In the genomic region with DNA sequence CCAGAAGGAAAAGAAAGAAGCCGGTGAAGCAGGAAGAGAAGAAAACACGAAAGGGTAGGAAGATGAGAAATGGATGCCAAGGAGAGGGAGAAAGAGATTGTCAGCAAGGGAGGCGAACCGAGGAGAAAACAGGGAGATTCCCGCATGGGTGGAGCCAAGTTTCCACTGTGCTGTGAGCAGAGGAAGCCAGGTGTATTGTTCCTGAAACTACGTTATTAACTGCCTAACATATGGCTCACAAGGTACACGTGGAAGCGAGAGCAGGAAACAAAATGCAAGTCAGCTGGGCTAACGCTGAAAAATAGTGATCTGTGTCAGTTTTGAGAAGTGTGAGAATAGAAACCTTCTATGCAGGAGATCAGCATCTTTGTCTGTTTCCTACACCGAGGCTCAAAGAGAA, we compare ENCODE assay signal across 10 cellular contexts. TPM values are rescaled to one million over a fixed set of nuclear protein-coding genes. Genes with fewer than 3 reads are reported as not detected.
A peak's percentile ranks its signal among the peaks of the same experiment; 100 is the strongest.
DNase-seq lines count a peak whose midpoint lies in the region; ATAC-seq and TF ChIP-seq lines count a peak whose summit lies in the region.
"Had no signal": no experiment of that assay in that cellular context is flagged by ENCODE, and none has a peak within 500 bp of the region (broad histone marks: within the 10 kb centered on the region; RNA-seq: fewer than 3 reads in every experiment).

No MANE protein-coding gene starts in this region.

- ATAC-seq in activated CD4-positive, alpha-beta T cell treated with anti-CD3 and anti-CD28 coated beads for 36 hours = peak; percentile 30
- ATAC-seq in HG02852 (IDR thresholded peaks at IDR 0.05; ENCODE audit: unreplicated experiment) (peak; percentile 88), HG02642 (IDR thresholded peaks at IDR 0.05; ENCODE audit: poor library complexity, unreplicated experiment) (no peak)
- ATAC-seq: sciatic nerve had no signal

- no peak overlapping the region for H3K27ac ChIP-seq in stomach

- POLR2A ChIA-PET in activated CD4-positive, alpha-beta T cell treated with anti-CD3 and anti-CD28 coated beads for 36 hours (lab: Charles Lee) = no interaction called here

- intact Hi-C loops in activated CD4-positive, alpha-beta T cell treated with anti-CD3 and anti-CD28 coated beads for 36 hours (cut with DNase I, micrococcal nuclease) = no loop called here
- intact Hi-C loops in activated T-helper 2 cell treated with anti-CD3 and anti-CD28 coated beads, Interferon-gamma antibody, Interleukin-2, Interleukin-4, amounts not matched to agents 10 μg/mL and 5 μg/mL and 100 μg/mL, durations not matched to agents 14 hours and 24 hours and 36 hours (cut with micrococcal nuclease) = no loop called here
- intact Hi-C loops in stomach (cut with DNase I; ENCODE audit: low total_unique reads) = no loop called here

- no peaks in the 10 kb centered on the region for H3K27me3 Mint-ChIP-seq in activated CD4-positive, alpha-beta T cell treated with anti-CD3 and anti-CD28 coated beads for 36 hours
- no peaks in the 10 kb centered on the region for H3K27me3 Mint-ChIP-seq in activated T-helper 2 cell treated with anti-CD3 and anti-CD28 coated beads, Interferon-gamma antibody, Interleukin-2, Interleukin-4, amounts not matched to agents 10 μg/mL and 5 μg/mL and 100 μg/mL, durations not matched to agents 14 hours and 24 hours and 36 hours (ENCODE audit: low read depth)
- H3K27me3 Mint-ChIP-seq: activated CD4-positive, alpha-beta T cell treated with anti-CD3 and anti-CD28 coated beads, Interleukin-2, amount 10 ng/mL, durations not matched to agents 7 days and 5 days had no signal

- no peaks in the 10 kb centered on the region for H3K9me3 ChIP-seq in stomach

- H3K36me3 Mint-ChIP-seq in activated CD4-positive, alpha-beta T cell treated with anti-CD3 and anti-CD28 coated beads for 36 hours (ENCODE audit: low read depth) = peaks cover 7% of the 10 kb centered on the region
- no peaks in the 10 kb centered on the region for H3K36me3 Mint-ChIP-seq in activated T-helper 2 cell treated with anti-CD3 and anti-CD28 coated beads, Interferon-gamma antibody, Interleukin-2, Interleukin-4, amounts not matched to agents 10 μg/mL and 5 μg/mL and 100 μg/mL, durations not matched to agents 14 hours and 24 hours and 36 hours (ENCODE audit: low read depth)

- 24 to 34% (median 31%) methylated on average over 10 of the region's 10 CpGs for WGBS in stomach, 5 donors

- no peaks in the 10 kb centered on the region for H3K36me3 ChIP-seq in stomach

- no peak for TF ChIP-seq EP300 in stomach (IDR thresholded peaks at IDR 0.05)

- no peak overlapping the region for H3K4me3 Mint-ChIP-seq in activated CD4-positive, alpha-beta T cell treated with anti-CD3 and anti-CD28 coated beads for 36 hours
- H3K4me3 Mint-ChIP-seq in activated T-helper 2 cell treated with anti-CD3 and anti-CD28 coated beads, Interferon-gamma antibody, Interleukin-2, Interleukin-4, amounts not matched to agents 10 μg/mL and 5 μg/mL and 100 μg/mL, durations not matched to agents 14 hours and 24 hours and 36 hours (ENCODE audit: low read depth) = no peak overlapping the region
- H3K4me3 Mint-ChIP-seq: activated CD4-positive, alpha-beta T cell treated with anti-CD3 and anti-CD28 coated beads, Interleukin-2, amount 10 ng/mL, durations not matched to agents 7 days and 5 days had no signal

- H3K9me3 Mint-ChIP-seq in activated CD4-positive, alpha-beta T cell treated with anti-CD3 and anti-CD28 coated beads for 36 hours (ENCODE audit: low read depth) = peaks cover 10% of the 10 kb centered on the region
- H3K9me3 Mint-ChIP-seq in activated T-helper 2 cell treated with anti-CD3 and anti-CD28 coated beads, Interferon-gamma antibody, Interleukin-2, Interleukin-4, amounts not matched to agents 10 μg/mL and 5 μg/mL and 100 μg/mL, durations not matched to agents 14 hours and 24 hours and 36 hours = peaks cover 13% of the 10 kb centered on the region

- no peak for TF ChIP-seq CTCF in stomach (IDR thresholded peaks at IDR 0.05)

- DNase-seq in activated CD4-positive, alpha-beta T cell treated with anti-CD3 and anti-CD28 coated beads for 36 hours = peak; percentile 20
- DNase-seq in activated CD4-positive, alpha-beta T cell treated with anti-CD3 and anti-CD28 coated beads for 1 hour = no peak
- DNase-seq in activated T-helper 2 cell treated with anti-CD3 and anti-CD28 coated beads, Interferon-gamma antibody, Interleukin-2, Interleukin-4, amounts not matched to agents 10 μg/mL and 5 μg/mL and 100 μg/mL, durations not matched to agents 14 hours and 24 hours and 36 hours (ENCODE audit: low spot score) = no peak
- peak; percentile 52 for DNase-seq in stomach
- DNase-seq in OCI-M1 (lab: John Stamatoyannopoulos, UW) = no peak
- DNase-seq in GDM1 (lab: John Stamatoyannopoulos, UW) = no peak
- DNase-seq: activated CD4-positive, alpha-beta T cell treated with anti-CD3 and anti-CD28 coated beads, Interleukin-2, amount 10 ng/mL, durations not matched to agents 7 days and 5 days had no signal

- H3K4me1 ChIP-seq in stomach = peaks cover 6 to 19% (median 9%) of the 10 kb centered on the region in 4 donors

- no peak for TF ChIP-seq POLR2A in stomach (IDR thresholded peaks at IDR 0.05)

- no peak overlapping the region for H3K27ac Mint-ChIP-seq in activated CD4-positive, alpha-beta T cell treated with anti-CD3 and anti-CD28 coated beads for 36 hours
- H3K27ac Mint-ChIP-seq in activated T-helper 2 cell treated with anti-CD3 and anti-CD28 coated beads, Interferon-gamma antibody, Interleukin-2, Interleukin-4, amounts not matched to agents 10 μg/mL and 5 μg/mL and 100 μg/mL, durations not matched to agents 14 hours and 24 hours and 36 hours = peak overlapping the region; percentile 5
- H3K27ac Mint-ChIP-seq: activated CD4-positive, alpha-beta T cell treated with anti-CD3 and anti-CD28 coated beads, Interleukin-2, amount 10 ng/mL, durations not matched to agents 7 days and 5 days had no signal

- no peaks in the 10 kb centered on the region for H3K27me3 ChIP-seq in stomach

- H3K4me3 ChIP-seq in stomach = no peak overlapping the region

- H3K4me1 Mint-ChIP-seq in activated CD4-positive, alpha-beta T cell treated with anti-CD3 and anti-CD28 coated beads for 36 hours = peaks cover 13% of the 10 kb centered on the region
- H3K4me1 Mint-ChIP-seq in activated T-helper 2 cell treated with anti-CD3 and anti-CD28 coated beads, Interferon-gamma antibody, Interleukin-2, Interleukin-4, amounts not matched to agents 10 μg/mL and 5 μg/mL and 100 μg/mL, durations not matched to agents 14 hours and 24 hours and 36 hours (ENCODE audit: low read depth) = peaks cover 13% of the 10 kb centered on the region

- CTCF ChIA-PET in activated CD4-positive, alpha-beta T cell treated with anti-CD3 and anti-CD28 coated beads for 36 hours (lab: Charles Lee) = interaction anchor here (0.8 kb wide), 1 partner anchor 153 kb away, joined by 5 read pairs; no protein-coding TSS in a partner anchor

RNA-seq across cellular contexts. Expression of a gene that starts 20.4 kb away (rescaled TPM):
- total RNA-seq in activated CD4-positive, alpha-beta T cell treated with anti-CD3 and anti-CD28 coated beads for 36 hours = 10 to 100 TPM; 23.9 to 36.2 TPM
- total RNA-seq in activated T-helper 2 cell treated with anti-CD3 and anti-CD28 coated beads, Interferon-gamma antibody, Interleukin-2, Interleukin-4, amounts not matched to agents 10 μg/mL and 5 μg/mL and 100 μg/mL, durations not matched to agents 14 hours and 24 hours and 36 hours = 27.6 and 27.7 TPM in 2 replicates
- 100 to 1,000 TPM in 1 of 5 donors, 10 to 100 TPM in 3, 1 to 10 TPM in 1; 9.3 to 103 (median 60.7) TPM for total RNA-seq in stomach
- 10 to 100 TPM in 2 of 3 donors, 1 to 10 TPM in 1; 3.4 to 45.0 (median 10.7) TPM for polyA plus RNA-seq in stomach

RNA-seq across cellular contexts. Expression of a gene that starts 30.8 kb away (rescaled TPM):
- 1 to 10 TPM; 3.6 to 5.1 TPM for total RNA-seq in activated CD4-positive, alpha-beta T cell treated with anti-CD3 and anti-CD28 coated beads for 36 hours
- 1.7 and 2.0 TPM in 2 replicates for total RNA-seq in activated T-helper 2 cell treated with anti-CD3 and anti-CD28 coated beads, Interferon-gamma antibody, Interleukin-2, Interleukin-4, amounts not matched to agents 10 μg/mL and 5 μg/mL and 100 μg/mL, durations not matched to agents 14 hours and 24 hours and 36 hours
- 10 to 100 TPM in 4 of 5 donors, 1 to 10 TPM in 1; 1.4 to 92.8 (median 57.8) TPM for total RNA-seq in stomach
- 10 to 100 TPM in 1 of 3 donors, 1 to 10 TPM in 2; 7.6 to 10.3 (median 7.9) TPM for polyA plus RNA-seq in stomach

Comparison
In these comparisons a context has a peak if more than half of its experiments do, and no peak if none do; other contexts are left out.
1. DNase-seq: peak in activated CD4-positive, alpha-beta T cell treated with anti-CD3 and anti-CD28 coated beads for 36 hours (single experiment) and stomach (single experiment); none in activated CD4-positive, alpha-beta T cell treated with anti-CD3 and anti-CD28 coated beads for 1 hour (single experiment), activated T-helper 2 cell treated with anti-CD3 and anti-CD28 coated beads, Interferon-gamma antibody, Interleukin-2, Interleukin-4, amounts not matched to agents 10 μg/mL and 5 μg/mL and 100 μg/mL, durations not matched to agents 14 hours and 24 hours and 36 hours (single experiment), OCI-M1 (single experiment) and GDM1 (single experiment).